In the genomic region with DNA sequence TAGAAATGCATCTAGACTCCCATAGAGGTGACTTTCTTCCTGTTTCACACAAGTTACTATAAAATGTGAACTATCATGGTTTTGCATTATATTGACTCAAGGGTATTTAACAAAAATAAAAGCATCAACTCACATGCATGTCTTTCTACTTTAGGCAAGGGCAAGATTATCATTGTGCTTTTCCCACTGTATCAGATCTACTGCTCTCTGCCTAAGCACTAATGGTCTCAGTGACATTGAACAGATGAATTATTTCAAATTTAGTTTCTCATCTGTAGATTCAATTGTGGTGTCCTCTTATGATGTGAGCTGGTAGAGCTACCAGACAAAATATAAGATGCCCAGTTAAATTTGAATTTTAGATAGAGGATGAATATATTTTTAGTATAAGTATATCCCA, we compare ENCODE assay signal across 6 cellular contexts.
"Had no signal": no experiment of that assay in that cellular context is flagged by ENCODE, and none has a peak within 500 bp of the region (broad histone marks: within the 10 kb centered on the region; RNA-seq: fewer than 3 reads in every experiment).

No MANE protein-coding gene starts in this region.

- H3K9ac ChIP-seq: GM23248 had no signal

- H3K27ac ChIP-seq: GM23248 had no signal

- DNase-seq: GM23248, GOT3, H9, HCEC 1CT, IMR-90 had no signal

- H3K4me3 ChIP-seq: GM23248, K562 had no signal

- H2AFZ ChIP-seq: GM23248 had no signal
